Comparison of ENCODE assay signal across 8 cellular contexts in the genomic region with DNA sequence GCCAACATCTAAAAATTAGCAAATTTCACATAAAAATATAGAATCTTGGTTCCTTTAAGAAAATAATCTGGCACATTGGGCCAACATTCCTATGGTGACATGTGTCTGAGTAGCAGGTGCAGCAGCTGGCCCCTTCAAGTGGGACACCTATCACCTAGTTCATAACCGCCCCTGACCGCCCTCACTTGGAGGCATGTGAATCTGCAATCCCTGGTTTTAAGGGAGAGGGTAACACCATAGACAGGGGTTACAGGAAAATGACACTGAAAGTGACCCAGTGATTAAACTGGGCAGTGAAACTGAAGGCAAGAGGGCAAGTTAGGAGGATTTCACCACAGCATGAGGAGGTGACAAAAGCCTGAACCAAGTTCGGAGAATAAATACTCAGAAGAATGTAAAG. TPM values are rescaled to one million over a fixed set of nuclear protein-coding genes. Genes with fewer than 3 reads are reported as not detected.
DNase-seq lines count a peak whose midpoint lies in the region; ATAC-seq and TF ChIP-seq lines count a peak whose summit lies in the region.

No MANE protein-coding gene starts in this region.

- no peaks in the 10 kb centered on the region for H3K9me3 Mint-ChIP-seq in stimulated activated effector memory CD8-positive, alpha-beta T cell treated with anti-CD3 and anti-CD28 coated beads, Interleukin-12 subunit alpha, Interleukin-12 subunit beta, amount 100 ng/mL, for 72 hours

- H3K27me3 ChIP-seq in SJSA1 (replicated peaks) (no peaks in the 10 kb centered on the region), foreskin keratinocyte (no peaks in the 10 kb centered on the region)

- H3K27ac ChIP-seq in SJSA1 (no peak overlapping the region), foreskin keratinocyte (no peak overlapping the region)

- TF ChIP-seq CTCF in fibroblast of villous mesenchyme (IDR thresholded peaks at IDR 0.05; ENCODE audit: insufficient read depth, low read depth, low read length) (no peak), foreskin keratinocyte (conservative IDR thresholded peaks at IDR 0.05) (no peak)

- peak overlapping the region; percentile 88 for H3K4me3 Mint-ChIP-seq in stimulated activated effector memory CD8-positive, alpha-beta T cell treated with anti-CD3 and anti-CD28 coated beads, Interleukin-12 subunit alpha, Interleukin-12 subunit beta, amount 100 ng/mL, for 72 hours

- no peaks in the 10 kb centered on the region for H3K9me3 ChIP-seq in SJSA1 (replicated peaks)

- ATAC-seq in stimulated activated effector memory CD8-positive, alpha-beta T cell treated with anti-CD3 and anti-CD28 coated beads, Interleukin-12 subunit alpha, Interleukin-12 subunit beta, amount 100 ng/mL, for 72 hours, result no peak
- ATAC-seq in HG03521 (IDR thresholded peaks at IDR 0.05; ENCODE audit: unreplicated experiment) (no peak), foreskin keratinocyte (no peak)

- H3K4me1 ChIP-seq in SJSA1 (replicated peaks) (peaks cover 12% of the 10 kb centered on the region), foreskin keratinocyte (peaks cover 7% of the 10 kb centered on the region)

- peak overlapping the region; percentile 96 for H3K27ac Mint-ChIP-seq in stimulated activated effector memory CD8-positive, alpha-beta T cell treated with anti-CD3 and anti-CD28 coated beads, Interleukin-12 subunit alpha, Interleukin-12 subunit beta, amount 100 ng/mL, for 72 hours

- peak; percentile 45 for DNase-seq in DMS53 (lab: John Stamatoyannopoulos, UW)
- no peak for DNase-seq in DMS53 treated with DMSO at 0.1 percent for 48 hours (lab: John Stamatoyannopoulos, UW; ENCODE audit: unreplicated experiment)
- no peak for DNase-seq in SJSA1 (ENCODE audit: low read depth in 1 of 2, low spot score in 2 of 2)
- DNase-seq in fibroblast of villous mesenchyme (ENCODE audit: low read depth), result peak; percentile 7
- DNase-seq in stimulated activated effector memory CD8-positive, alpha-beta T cell treated with anti-CD3 and anti-CD28 coated beads, Interleukin-12 subunit alpha, Interleukin-12 subunit beta, amount 100 ng/mL, for 72 hours (ENCODE audit: low spot score in 2 of 2), result peak in 1 of 2 donors; percentile 50
- no peak for DNase-seq in KG1 (lab: John Stamatoyannopoulos, UW)
- no peak for DNase-seq in foreskin keratinocyte

- H3K36me3 ChIP-seq in SJSA1, result peaks cover 31% of the 10 kb centered on the region

- H3K4me1 Mint-ChIP-seq in stimulated activated effector memory CD8-positive, alpha-beta T cell treated with anti-CD3 and anti-CD28 coated beads, Interleukin-12 subunit alpha, Interleukin-12 subunit beta, amount 100 ng/mL, for 72 hours, result peaks cover 32% of the 10 kb centered on the region

- H3K4me3 ChIP-seq in SJSA1 (peak overlapping the region; percentile 47), fibroblast of villous mesenchyme (ENCODE audit: low read depth, low read length) (peak overlapping the region; percentile 95)

- peaks cover 31% of the 10 kb centered on the region for H3K36me3 Mint-ChIP-seq in stimulated activated effector memory CD8-positive, alpha-beta T cell treated with anti-CD3 and anti-CD28 coated beads, Interleukin-12 subunit alpha, Interleukin-12 subunit beta, amount 100 ng/mL, for 72 hours

RNA-seq across cellular contexts. Expression of a gene that starts 1.1 kb away (rescaled TPM):
- total RNA-seq in SJSA1 (2014; rRNA removed; shearing (Covaris generic)), result 134 and 179 TPM in 2 replicates
- total RNA-seq in fibroblast of villous mesenchyme (106 and 114 TPM in 2 replicates), foreskin keratinocyte (70.6 and 72.1 TPM in 2 replicates)
- polyA plus RNA-seq in foreskin keratinocyte, result 62.5 and 73.5 TPM in 2 replicates

Comparison
In these comparisons a context has a peak if more than half of its experiments do, and no peak if none do; other contexts are left out.
1. DNase-seq: peak in DMS53 (single experiment) and fibroblast of villous mesenchyme (single experiment); none in DMS53 treated with DMSO at 0.1 percent for 48 hours (single experiment), SJSA1 (0 of 2), KG1 (single experiment) and foreskin keratinocyte (0 of 2).